In genomic region chr18:26226229-26227050, GRCh38 we compare ENCODE assay signal across 8 cellular contexts. TPM values are rescaled to one million over a fixed set of nuclear protein-coding genes. Genes with fewer than 3 reads are reported as not detected.
DNase-seq lines count a peak whose midpoint lies in the region; ATAC-seq and TF ChIP-seq lines count a peak whose summit lies in the region.

Gene TAF4B, plus strand, starts transcription at chr18:26226445. Its CDS starts 489 bp downstream, at chr18:26226934.

- DNase-seq in Ammon's horn (ENCODE audit: low spot score), result peak; percentile 92
- peak; percentile 59 for DNase-seq in NCI-H510A treated with DMSO at 0.1 percent for 48 hours (lab: John Stamatoyannopoulos, UW)
- peak; percentile 91 to 92 for DNase-seq in activated CD4-positive, alpha-beta T cell treated with anti-CD3 and anti-CD28 coated beads for 24 hours (ENCODE audit: low read depth in 2 of 2)
- DNase-seq in chondrocyte (ENCODE audit: low spot score), result peak; percentile 96
- peak; percentile 83 for DNase-seq in kidney glomerular epithelial cell (lab: John Stamatoyannopoulos, UW)
- peak; percentile 87 to 92 for DNase-seq in stimulated activated CD4-positive, alpha-beta T cell treated with anti-CD3 and anti-CD28 coated beads, Interleukin-15, amount 100 ng/mL, for 48 hours (ENCODE audit: low read depth in 2 of 2)

- no peaks in the 10 kb centered on the region for H3K36me3 Mint-ChIP-seq in chondrocyte (ENCODE audit: low read depth)

- no peak for TF ChIP-seq CTCF in chondrocyte (IDR thresholded peaks at IDR 0.05)

- ATAC-seq in GM19043 (IDR thresholded peaks at IDR 0.05; ENCODE audit: low read depth, unreplicated experiment) (peak; percentile 89), HG03354 (IDR thresholded peaks at IDR 0.05; ENCODE audit: poor library complexity, severe bottlenecking, unreplicated experiment) (peak; percentile 87)

- peak within 1 kb of the TSS; percentile 92 for H3K27ac Mint-ChIP-seq in chondrocyte (ENCODE audit: unreplicated experiment)

- H3K9me3 Mint-ChIP-seq in chondrocyte (ENCODE audit: low read depth), result no peaks in the 10 kb centered on the region

- peak within 1 kb of the TSS; percentile 95 for H3K4me3 Mint-ChIP-seq in chondrocyte (ENCODE audit: unreplicated experiment)

- peaks cover 19% of the 10 kb centered on the region for H3K4me1 Mint-ChIP-seq in chondrocyte (ENCODE audit: low read depth)

- peaks cover 12% of the 10 kb centered on the region for H3K27me3 Mint-ChIP-seq in chondrocyte (ENCODE audit: low read depth)

RNA-seq across cellular contexts. Expression of gene TAF4B, which starts in this region (rescaled TPM):
- 1.7 to 2.2 TPM (median 2.0 TPM) in 3 replicates for total RNA-seq in chondrocyte

Comparison
In these comparisons a context has a peak if more than half of its experiments do, and no peak if none do; other contexts are left out.
1. Peak in every context shown above with its lines: DNase-seq and ATAC-seq.